In genomic region chr14:105059035-105059916, GRCh38 we compare ENCODE assay signal across 9 cellular contexts. TPM values are rescaled to one million over a fixed set of nuclear protein-coding genes. Genes with fewer than 3 reads are reported as not detected.
DNase-seq lines count a peak whose midpoint lies in the region; ATAC-seq and TF ChIP-seq lines count a peak whose summit lies in the region.
"Had no signal": no experiment of that assay in that cellular context is flagged by ENCODE, and none has a peak within 500 bp of the region (broad histone marks: within the 10 kb centered on the region; RNA-seq: fewer than 3 reads in every experiment).

No MANE protein-coding gene starts in this region.

- H3K27me3 ChIP-seq in left lung, result peaks cover 0 to 3% of the 10 kb centered on the region in 2 donors
- H3K27me3 ChIP-seq in thyroid gland, result no peaks in the 10 kb centered on the region

- no peaks in the 10 kb centered on the region for H3K9me3 ChIP-seq in left lung
- no peaks in the 10 kb centered on the region for H3K9me3 ChIP-seq in thyroid gland

- H3K36me3 ChIP-seq in left lung (peaks cover 0 to 28% of the 10 kb centered on the region in 2 donors), thyroid gland (no peaks in the 10 kb centered on the region)

- peak; percentile 52 for DNase-seq in activated T-cell treated with anti-CD3 and anti-CD28 coated beads for 24 hours (ENCODE audit: low read depth)
- DNase-seq in activated T-cell treated with anti-CD3 and anti-CD28 coated beads for 4 hours, result no peak
- DNase-seq in activated naive CD4-positive, alpha-beta T cell treated with Interleukin-2 at 50 U/mL for 16 hours, result peak; percentile 52
- DNase-seq in left lung, result peak; percentile 82
- peak; percentile 98 for DNase-seq in thyroid gland
- no peak for DNase-seq in DMS 273 treated with DMSO at 0.1 percent for 48 hours (lab: John Stamatoyannopoulos, UW)
- DNase-seq: C1 segment of cervical spinal cord had no signal

- no peak for TF ChIP-seq CTCF in left lung (IDR thresholded peaks at IDR 0.05)
- TF ChIP-seq CTCF in thyroid gland (IDR thresholded peaks at IDR 0.05), result peak in 4 of 6 experiments; percentile 28 to 46 (median 38)

- ATAC-seq in left lung (peak; percentile 84), GM21360 (IDR thresholded peaks at IDR 0.05; ENCODE audit: unreplicated experiment) (no peak), HG02588 (IDR thresholded peaks at IDR 0.05; ENCODE audit: unreplicated experiment) (no peak)

- intact Hi-C loops in left lung (cut with DNase I) (no loop called here), thyroid gland (cut with DNase I) (no loop called here)

- peak in 1 of 2 donors; percentile 22 for TF ChIP-seq POLR2A in thyroid gland (IDR thresholded peaks at IDR 0.05)

- H3K27ac ChIP-seq in left lung (peak overlapping the region in 1 of 2 donors; percentile 83), thyroid gland (peak overlapping the region; percentile 52 to 87 (median 86))

- H3K4me3 ChIP-seq in left lung (no peak overlapping the region), thyroid gland (replicated peaks in 1 of 3) (no peak overlapping the region)

- peaks cover 17 to 59% of the 10 kb centered on the region in 2 donors for H3K4me1 ChIP-seq in left lung
- peaks cover 33 to 43% of the 10 kb centered on the region in 2 donors for H3K4me1 ChIP-seq in thyroid gland

- WGBS in thyroid gland, 2 donors, result 56 to 59% methylated on average over 15 to 16 of the region's 22 CpGs

RNA-seq across cellular contexts. Expression of gene GPR132, which starts 6.0 kb away (rescaled TPM):
- total RNA-seq in left lung, result 10 to 100 TPM in 1 of 2 donors, 1 to 10 TPM in 1; 1.9 to 10.4 TPM
- total RNA-seq in thyroid gland, result 1 to 10 TPM; 1.0 to 4.6 (median 2.1) TPM

RNA-seq across cellular contexts. Expression of gene CDCA4, which starts 38.4 kb away (rescaled TPM):
- total RNA-seq in left lung (1 to 10 TPM; 9.4 to 9.6 TPM), thyroid gland (1 to 10 TPM; 5.8 to 8.1 (median 7.3) TPM)

Comparison
In these comparisons a context has a peak if more than half of its experiments do, and no peak if none do; other contexts are left out.
1. DNase-seq: peak in activated T-cell treated with anti-CD3 and anti-CD28 coated beads for 24 hours (single experiment), activated naive CD4-positive, alpha-beta T cell treated with Interleukin-2 at 50 U/mL for 16 hours (single experiment), left lung (2 of 2) and thyroid gland (2 of 2); none in activated T-cell treated with anti-CD3 and anti-CD28 coated beads for 4 hours (single experiment) and DMS 273 treated with DMSO at 0.1 percent for 48 hours (single experiment).
2. CTCF ChIP-seq: peak in thyroid gland (4 of 6); none in left lung (0 of 2).